24 cellular contexts compared by ENCODE assay signal in the genomic region with DNA sequence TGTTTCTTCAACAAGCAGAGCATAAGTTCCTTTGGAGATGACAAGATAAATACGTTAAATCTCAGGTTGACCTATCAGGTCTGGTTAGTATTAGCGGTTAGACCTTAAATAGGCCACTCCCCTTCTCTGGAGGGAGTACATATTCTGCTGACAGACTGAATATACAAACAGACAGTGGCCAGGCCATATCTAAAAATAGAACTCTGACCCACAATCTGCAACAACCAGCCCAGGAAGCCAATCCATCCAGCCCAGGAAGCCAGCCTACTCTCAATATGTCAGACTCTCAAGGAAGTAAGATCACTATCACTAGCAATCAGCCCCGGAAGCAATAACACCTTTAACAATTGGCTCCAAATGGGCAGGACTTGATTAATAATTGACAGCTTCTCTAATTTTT. TPM values are rescaled to one million over a fixed set of nuclear protein-coding genes. Genes with fewer than 3 reads are reported as not detected.
"Had no signal": no experiment of that assay in that cellular context is flagged by ENCODE, and none has a peak within 500 bp of the region (broad histone marks: within the 10 kb centered on the region; RNA-seq: fewer than 3 reads in every experiment).

No MANE protein-coding gene starts in this region.

- H3K27me3 ChIP-seq: esophagus muscularis mucosa, foreskin keratinocyte, upper lobe of right lung had no signal

- H3K36me3 Mint-ChIP-seq: brain; stimulated activated effector memory CD8-positive, alpha-beta T cell treated with anti-CD3 and anti-CD28 coated beads, Interleukin-12 subunit alpha, Interleukin-12 subunit beta, amount 100 ng/mL, for 72 hours had no signal

- H3K4me1 ChIP-seq: esophagus muscularis mucosa, upper lobe of right lung had no signal

- H3K4me3 Mint-ChIP-seq: activated B cell treated with CpG ODN at 0.5 μM for 24 hours; activated CD4-positive, alpha-beta T cell treated with anti-CD3 and anti-CD28 coated beads, Interleukin-2, amount 10 ng/mL, durations not matched to agents 7 days and 5 days; activated naive CD8-positive, alpha-beta T cell; brain; central memory CD8-positive, alpha-beta T cell; natural killer cell treated with Interleukin-12 subunit alpha and Interleukin-12 subunit beta and Interleukin-15 and Interleukin-18, amount 100 ng/mL, for 72 hours; stimulated activated effector memory CD8-positive, alpha-beta T cell treated with anti-CD3 and anti-CD28 coated beads, Interleukin-12 subunit alpha, Interleukin-12 subunit beta, amount 100 ng/mL, for 72 hours had no signal

- H3K4me1 Mint-ChIP-seq: activated B cell treated with CpG ODN at 0.5 μM for 24 hours; activated CD4-positive, alpha-beta T cell treated with anti-CD3 and anti-CD28 coated beads, Interleukin-2, amount 10 ng/mL, durations not matched to agents 7 days and 5 days; brain; central memory CD8-positive, alpha-beta T cell; stimulated activated effector memory CD8-positive, alpha-beta T cell treated with anti-CD3 and anti-CD28 coated beads, Interleukin-12 subunit alpha, Interleukin-12 subunit beta, amount 100 ng/mL, for 72 hours had no signal

- H3K27ac Mint-ChIP-seq: activated B cell treated with CpG ODN at 0.5 μM for 24 hours; activated CD4-positive, alpha-beta T cell treated with anti-CD3 and anti-CD28 coated beads, Interleukin-2, amount 10 ng/mL, durations not matched to agents 7 days and 5 days; activated naive CD8-positive, alpha-beta T cell; brain; natural killer cell treated with Interleukin-12 subunit alpha and Interleukin-12 subunit beta and Interleukin-15 and Interleukin-18, amount 100 ng/mL, for 72 hours; stimulated activated effector memory CD8-positive, alpha-beta T cell treated with anti-CD3 and anti-CD28 coated beads, Interleukin-12 subunit alpha, Interleukin-12 subunit beta, amount 100 ng/mL, for 72 hours had no signal

- H3K9me3 ChIP-seq: thoracic aorta, upper lobe of right lung had no signal

- H3K4me3 ChIP-seq: coronary artery, esophagus muscularis mucosa, thoracic aorta, upper lobe of right lung had no signal

- FAIRE-seq: TTC549 had no signal

- H3K27me3 Mint-ChIP-seq: activated naive CD8-positive, alpha-beta T cell had no signal

- H3K27ac ChIP-seq: coronary artery, esophagus muscularis mucosa, foreskin keratinocyte, thoracic aorta, upper lobe of right lung had no signal

- DNase-seq: activated B cell treated with CpG ODN at 0.5 μM for 24 hours; activated CD4-positive, alpha-beta T cell treated with anti-CD3 and anti-CD28 coated beads, Interleukin-2, amount 10 ng/mL, durations not matched to agents 7 days and 5 days; activated CD8-positive, alpha-beta memory T cell treated with anti-CD3 and anti-CD28 coated beads, Interleukin-2, amount 50 U/mL, for 48 hours; activated gamma-delta T cell treated with Interleukin-2 at 50 U/mL for 16 hours; amygdala; foreskin keratinocyte; islet precursor cell; posterior cingulate gyrus; stimulated activated CD4-positive, alpha-beta T cell treated with anti-CD3 and anti-CD28 coated beads, Interleukin-12 subunit alpha, Interleukin-12 subunit beta, amount 100 ng/mL, for 4 hours; stimulated activated CD4-positive, alpha-beta T cell treated with anti-CD3 and anti-CD28 coated beads, Interleukin-2, amount 100 ng/mL, for 24 hours; SW 1271; upper lobe of right lung had no signal

- ATAC-seq: foreskin keratinocyte; left lobe of liver; natural killer cell treated with Interleukin-12 subunit alpha and Interleukin-12 subunit beta and Interleukin-15 and Interleukin-18, amount 100 ng/mL, for 72 hours; sciatic nerve; stimulated activated effector memory CD8-positive, alpha-beta T cell treated with anti-CD3 and anti-CD28 coated beads, Interleukin-12 subunit alpha, Interleukin-12 subunit beta, amount 100 ng/mL, for 72 hours; upper lobe of right lung had no signal

- H3K36me3 ChIP-seq: esophagus muscularis mucosa, thoracic aorta, upper lobe of right lung had no signal

RNA-seq across cellular contexts. Expression of a gene that starts 6.7 kb away (rescaled TPM):
- total RNA-seq: activated B cell treated with CpG ODN at 0.5 μM for 24 hours; activated CD4-positive, alpha-beta T cell treated with anti-CD3 and anti-CD28 coated beads, Interleukin-2, amount 10 ng/mL, durations not matched to agents 7 days and 5 days; esophagus muscularis mucosa; left lobe of liver; natural killer cell treated with Interleukin-12 subunit alpha and Interleukin-12 subunit beta and Interleukin-15 and Interleukin-18, amount 100 ng/mL, for 72 hours; sciatic nerve; T-helper 2 cell treated with Interferon-gamma antibody and Interleukin-4, amounts not matched to agents 100 ng/mL and 5 ng/mL, for 36 hours; thoracic aorta; upper lobe of right lung had no signal

RNA-seq across cellular contexts. Expression of a gene that starts 25.1 kb away (rescaled TPM):
- total RNA-seq: activated B cell treated with CpG ODN at 0.5 μM for 24 hours; activated CD4-positive, alpha-beta T cell treated with anti-CD3 and anti-CD28 coated beads, Interleukin-2, amount 10 ng/mL, durations not matched to agents 7 days and 5 days; left lobe of liver; natural killer cell treated with Interleukin-12 subunit alpha and Interleukin-12 subunit beta and Interleukin-15 and Interleukin-18, amount 100 ng/mL, for 72 hours; sciatic nerve; thoracic aorta; upper lobe of right lung had no signal
